1 cellular context compared by ENCODE assay signal in the genomic region with DNA sequence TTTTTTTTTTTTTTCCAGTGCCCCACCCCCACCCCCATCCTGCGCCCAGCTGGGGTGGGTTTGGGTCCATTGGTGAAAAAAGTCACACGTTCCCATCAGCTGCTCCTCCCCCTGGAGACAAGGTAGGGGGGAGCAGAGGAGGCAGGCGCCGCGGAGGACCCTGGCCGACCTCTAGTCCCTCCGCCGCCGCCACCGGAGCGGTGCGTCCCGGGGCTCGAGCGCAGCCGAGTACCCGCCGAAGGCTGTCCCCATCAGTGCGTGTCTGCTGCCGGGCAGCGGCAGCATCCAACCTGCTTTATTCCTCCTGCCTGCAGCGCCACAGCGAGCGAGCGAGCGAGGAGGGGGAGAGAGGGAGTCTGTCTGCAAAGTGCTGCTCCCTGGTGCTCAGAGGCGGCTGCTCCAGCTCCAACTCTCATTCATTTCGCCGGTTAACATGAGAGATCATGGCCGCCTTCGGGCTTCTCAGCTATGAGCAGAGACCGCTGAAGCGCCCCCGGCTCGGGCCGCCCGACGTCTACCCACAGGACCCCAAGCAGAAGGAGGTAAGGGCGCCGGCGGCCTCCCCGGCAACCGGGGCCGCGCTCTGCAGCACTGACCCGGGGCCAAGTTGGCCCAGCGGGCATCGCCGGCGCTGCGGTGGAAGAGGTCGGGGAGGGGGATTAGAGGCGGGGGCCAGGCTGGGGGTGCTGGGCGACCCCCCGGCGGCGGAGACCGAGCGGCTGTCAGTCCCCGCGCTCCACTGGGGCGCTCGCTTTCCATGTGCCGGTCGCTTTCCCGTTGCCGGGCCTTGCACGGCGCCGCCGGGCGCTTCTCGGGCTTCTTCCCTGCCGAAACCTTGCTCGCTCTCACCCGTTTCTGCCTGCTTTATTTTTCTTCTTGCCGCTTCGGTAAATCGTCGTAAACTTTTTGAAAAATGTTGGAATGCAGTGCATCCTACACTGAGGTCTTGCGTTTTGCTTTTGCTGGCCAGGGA.
TF ChIP-seq lines count a peak whose summit lies in the region.

No MANE protein-coding gene starts in this region.

TF ChIP-seq in HEK293, 187 proteins besides CTCF, POLR2A, EP300 and RAD21 (continued from another document):
- TF ChIP-seq, protein P1, sequence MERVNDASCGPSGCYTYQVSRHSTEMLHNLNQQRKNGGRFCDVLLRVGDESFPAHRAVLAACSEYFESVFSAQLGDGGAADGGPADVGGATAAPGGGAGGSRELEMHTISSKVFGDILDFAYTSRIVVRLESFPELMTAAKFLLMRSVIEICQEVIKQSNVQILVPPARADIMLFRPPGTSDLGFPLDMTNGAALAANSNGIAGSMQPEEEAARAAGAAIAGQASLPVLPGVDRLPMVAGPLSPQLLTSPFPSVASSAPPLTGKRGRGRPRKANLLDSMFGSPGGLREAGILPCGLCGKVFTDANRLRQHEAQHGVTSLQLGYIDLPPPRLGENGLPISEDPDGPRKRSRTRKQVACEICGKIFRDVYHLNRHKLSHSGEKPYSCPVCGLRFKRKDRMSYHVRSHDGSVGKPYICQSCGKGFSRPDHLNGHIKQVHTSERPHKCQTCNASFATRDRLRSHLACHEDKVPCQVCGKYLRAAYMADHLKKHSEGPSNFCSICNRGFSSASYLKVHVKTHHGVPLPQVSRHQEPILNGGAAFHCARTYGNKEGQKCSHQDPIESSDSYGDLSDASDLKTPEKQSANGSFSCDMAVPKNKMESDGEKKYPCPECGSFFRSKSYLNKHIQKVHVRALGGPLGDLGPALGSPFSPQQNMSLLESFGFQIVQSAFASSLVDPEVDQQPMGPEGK (tag by site-specific recombination; IDR thresholded peaks at IDR 0.05): peak; percentile 19; the same call in 1 of the 2 replicates
- TF ChIP-seq ZNF555 (tag by site-specific recombination; conservative IDR thresholded peaks at IDR 0.05): no peak
- TF ChIP-seq, protein P2, sequence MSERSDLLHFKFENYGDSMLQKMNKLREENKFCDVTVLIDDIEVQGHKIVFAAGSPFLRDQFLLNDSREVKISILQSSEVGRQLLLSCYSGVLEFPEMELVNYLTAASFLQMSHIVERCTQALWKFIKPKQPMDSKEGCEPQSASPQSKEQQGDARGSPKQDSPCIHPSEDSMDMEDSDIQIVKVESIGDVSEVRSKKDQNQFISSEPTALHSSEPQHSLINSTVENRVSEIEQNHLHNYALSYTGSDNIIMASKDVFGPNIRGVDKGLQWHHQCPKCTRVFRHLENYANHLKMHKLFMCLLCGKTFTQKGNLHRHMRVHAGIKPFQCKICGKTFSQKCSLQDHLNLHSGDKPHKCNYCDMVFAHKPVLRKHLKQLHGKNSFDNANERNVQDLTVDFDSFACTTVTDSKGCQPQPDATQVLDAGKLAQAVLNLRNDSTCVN (tag by site-specific recombination; optimal IDR thresholded peaks at IDR 0.05): peak; percentile 64
- TF ChIP-seq GLIS1 (tag by site-specific recombination; IDR thresholded peaks at IDR 0.05): peak; percentile 19; the same call in 1 of the 2 replicates
- TF ChIP-seq ZNF558 (tag by site-specific recombination; IDR thresholded peaks at IDR 0.05): no peak
- TF ChIP-seq ZNF292 (tag by site-specific recombination; IDR thresholded peaks at IDR 0.05; ENCODE audit: borderline replicate concordance, low read depth): no peak
- peak; percentile 70 for TF ChIP-seq GLIS2 (tag by site-specific recombination; IDR thresholded peaks at IDR 0.05)
- peak; percentile 49; the same call in 1 of the 2 replicates for TF ChIP-seq ZBTB17 (tag by site-specific recombination; IDR thresholded peaks at IDR 0.05)
